ENCODE assay signal across 16 cellular contexts in the genomic region with DNA sequence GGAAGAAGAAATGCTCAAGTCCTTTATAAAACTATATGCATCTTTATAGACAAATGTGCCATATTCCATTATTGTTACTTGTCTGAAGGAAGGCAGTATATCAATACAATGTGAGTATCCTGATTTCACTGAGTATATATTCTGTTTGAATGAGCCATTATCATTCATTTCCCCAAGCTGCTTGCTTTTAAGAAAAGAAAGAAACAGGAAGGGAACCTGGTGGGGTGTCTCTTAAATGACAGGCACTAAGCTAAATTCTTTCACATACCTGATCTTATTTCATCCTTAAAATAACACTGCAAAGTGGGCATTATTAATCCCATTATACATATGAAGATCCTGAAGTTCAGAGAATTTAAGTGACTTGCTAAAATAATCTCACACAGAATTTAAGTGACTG.
DNase-seq lines count a peak whose midpoint lies in the region; ATAC-seq and TF ChIP-seq lines count a peak whose summit lies in the region.
"Had no signal": no experiment of that assay in that cellular context is flagged by ENCODE, and none has a peak within 500 bp of the region (broad histone marks: within the 10 kb centered on the region; RNA-seq: fewer than 3 reads in every experiment).

No MANE protein-coding gene starts in this region.

- H4K5ac ChIP-seq in H9 (ENCODE audit: insufficient read length, low read depth, low read length) (no peak overlapping the region), mesendoderm (ENCODE audit: low read length) (no peak overlapping the region)

- H3K4me1 Mint-ChIP-seq in H9 (peaks cover 45 to 49% of the 10 kb centered on the region in 2 experiments), natural killer cell (no peaks in the 10 kb centered on the region)
- H3K4me1 Mint-ChIP-seq: CD4-positive, alpha-beta memory T cell; IgD-negative memory B cell had no signal

- H3K79me2 ChIP-seq in H9 (ENCODE audit: insufficient read depth, low read length) (no peaks in the 10 kb centered on the region), mesendoderm (ENCODE audit: control insufficient read depth, insufficient read depth, low read length) (no peaks in the 10 kb centered on the region)

- no peak overlapping the region for H2AFZ ChIP-seq in H9 (ENCODE audit: low read length)

- H3K27me3 ChIP-seq in H9 (ENCODE audit: insufficient read depth, low read length) (no peaks in the 10 kb centered on the region; the same call in 1 of the 2 replicates), NT2/D1 (ENCODE audit: insufficient read depth, insufficient read length) (no peaks in the 10 kb centered on the region), iPS DF 6.9 (ENCODE audit: control insufficient read depth, insufficient read depth, low read length) (no peaks in the 10 kb centered on the region), mesendoderm (ENCODE audit: insufficient read depth, low read length, poor library complexity) (no peaks in the 10 kb centered on the region)
- H3K27me3 ChIP-seq: BE2C had no signal

- H2AK5ac ChIP-seq in H9 (ENCODE audit: insufficient read length, low read length) (no peak overlapping the region), mesendoderm (ENCODE audit: low read length) (no peak overlapping the region)

- H3K4me1 ChIP-seq in H9 (ENCODE audit: insufficient read depth, low read length) (peaks cover 5% of the 10 kb centered on the region; the same call in 1 of the 2 replicates), NT2/D1 (ENCODE audit: insufficient read depth, insufficient read length) (no peaks in the 10 kb centered on the region), iPS DF 6.9 (ENCODE audit: control insufficient read depth, insufficient read depth, low read length) (peaks cover 2% of the 10 kb centered on the region; the same call in 1 of the 2 replicates), mesendoderm (ENCODE audit: control insufficient read depth, low read depth, low read length) (no peaks in the 10 kb centered on the region)
- H3K4me1 ChIP-seq: BE2C had no signal

- no peak overlapping the region for H2BK120ac ChIP-seq in H9 (ENCODE audit: low read depth, low read length, poor library complexity, severe bottlenecking)
- no peak overlapping the region for H2BK120ac ChIP-seq in mesendoderm (ENCODE audit: low read depth, low read length)

- H3K9ac ChIP-seq in H9 (ENCODE audit: extremely low read depth, insufficient read length, low read length): no peak overlapping the region
- no peak overlapping the region for H3K9ac ChIP-seq in NT2/D1 (ENCODE audit: insufficient read length, low read depth)
- H3K9ac ChIP-seq in mesendoderm (ENCODE audit: low read length): no peak overlapping the region

- H2BK20ac ChIP-seq in H9 (ENCODE audit: low read depth, low read length, poor library complexity, severe bottlenecking): no peak overlapping the region

- H3K27me3 Mint-ChIP-seq in H9 (ENCODE audit: low read depth): peaks cover 1% of the 10 kb centered on the region; the same call in 1 of the 2 replicates
- no peaks in the 10 kb centered on the region for H3K27me3 Mint-ChIP-seq in natural killer cell (ENCODE audit: low read depth in 2 of 2)
- H3K27me3 Mint-ChIP-seq: CD4-positive, alpha-beta memory T cell had no signal

- H3K9me3 Mint-ChIP-seq in H9 (peaks cover 0 to 5% of the 10 kb centered on the region in 2 experiments; a peak in 2 of 5 replicates), natural killer cell (peaks cover 0 to 6% of the 10 kb centered on the region in 2 donors)

- TF ChIP-seq CTCF in H9 (conservative IDR thresholded peaks at IDR 0.05) (no peak), natural killer cell (IDR thresholded peaks at IDR 0.05) (no peak)

- no peak overlapping the region for H3T11ph ChIP-seq in H9 (ENCODE audit: low read length)

- H3K56ac ChIP-seq in H9 (ENCODE audit: insufficient read length, low read depth, low read length) (no peak overlapping the region), mesendoderm (ENCODE audit: low read length) (no peak overlapping the region)

- H3K27ac Mint-ChIP-seq in H9 (peak overlapping the region; percentile 63 to 98 (median 86); a peak in 6 of 7 replicates), natural killer cell (no peak overlapping the region)
- H3K27ac Mint-ChIP-seq: CD4-positive, alpha-beta memory T cell; IgD-negative memory B cell had no signal

- H3K4me3 ChIP-seq in NT2/D1 (ENCODE audit: insufficient read length, low read depth): no peak overlapping the region
- no peak overlapping the region for H3K4me3 ChIP-seq in iPS DF 6.9 (ENCODE audit: low read length)
- H3K4me3 ChIP-seq in mesendoderm (ENCODE audit: low read length): no peak overlapping the region

- H3K23ac ChIP-seq in H9 (ENCODE audit: insufficient read length, low read depth, low read length): no peak overlapping the region
- no peak overlapping the region for H3K23ac ChIP-seq in mesendoderm (ENCODE audit: low read length)

- ATAC-seq in HG03378 (IDR thresholded peaks at IDR 0.05; ENCODE audit: unreplicated experiment) (no peak), natural killer cell (no peak), HG03460 (IDR thresholded peaks at IDR 0.05; ENCODE audit: unreplicated experiment) (no peak)

- H3K18ac ChIP-seq in H9 (ENCODE audit: insufficient read length, low read depth, low read length): no peak overlapping the region
- no peak overlapping the region for H3K18ac ChIP-seq in mesendoderm (ENCODE audit: low read length)

- H2BK5ac ChIP-seq in H9 (ENCODE audit: insufficient read length, low read length) (no peak overlapping the region), mesendoderm (ENCODE audit: low read length) (no peak overlapping the region)

- H2BK15ac ChIP-seq in H9 (ENCODE audit: low read depth, low read length) (no peak overlapping the region), mesendoderm (replicated peaks; ENCODE audit: low read depth) (no peak overlapping the region)

- H3K4me2 ChIP-seq in H9 (ENCODE audit: insufficient read depth, insufficient read length, low read length) (peak overlapping the region; percentile 52), mesendoderm (ENCODE audit: low read length) (no peak overlapping the region)

- H3K79me1 ChIP-seq in H9 (ENCODE audit: insufficient read depth, low read depth, low read length, poor library complexity, severe bottlenecking) (no peaks in the 10 kb centered on the region), mesendoderm (ENCODE audit: low read length) (no peaks in the 10 kb centered on the region)

- no peak overlapping the region for H4K91ac ChIP-seq in H9 (ENCODE audit: insufficient read length, low read depth, low read length)

- no peaks in the 10 kb centered on the region for H3K23me2 ChIP-seq in H9 (ENCODE audit: insufficient read length, low read depth, low read length, poor library complexity, severe bottlenecking)

- H3K4ac ChIP-seq in H9 (ENCODE audit: low read depth, low read length) (no peak overlapping the region), mesendoderm (ENCODE audit: low read depth, low read length) (no peak overlapping the region)

- intact Hi-C loops in natural killer cell (cut with micrococcal nuclease): no loop called here

- H3K9me3 ChIP-seq in H9 (ENCODE audit: control insufficient read depth, low read depth, low read length) (no peaks in the 10 kb centered on the region), NT2/D1 (ENCODE audit: insufficient read depth, low read length) (no peaks in the 10 kb centered on the region), iPS DF 6.9 (ENCODE audit: control insufficient read depth, insufficient read depth, low read length) (no peaks in the 10 kb centered on the region)
- H3K9me3 ChIP-seq: BE2C had no signal

- H3K36me3 Mint-ChIP-seq in H9 (ENCODE audit: insufficient read depth in 1 of 3, low read depth in 3 of 3): peaks cover 4 to 12% (median 8%) of the 10 kb centered on the region in 3 experiments; a peak in 6 of 7 replicates
- no peaks in the 10 kb centered on the region for H3K36me3 Mint-ChIP-seq in natural killer cell
- H3K36me3 Mint-ChIP-seq: CD4-positive, alpha-beta memory T cell; IgD-negative memory B cell had no signal

- H4K8ac ChIP-seq in H9 (replicated peaks; ENCODE audit: insufficient read length, low read depth, low read length) (no peak overlapping the region), mesendoderm (ENCODE audit: low read depth, low read length) (no peak overlapping the region)

- H3K4me3 Mint-ChIP-seq in H9 (peak overlapping the region; percentile 24 to 47; a peak in 1 of 5 replicates), natural killer cell (no peak overlapping the region)
- H3K4me3 Mint-ChIP-seq: CD4-positive, alpha-beta memory T cell; IgD-negative memory B cell had no signal

- no peak overlapping the region for H3K14ac ChIP-seq in H9 (ENCODE audit: insufficient read depth, low read length)

- H3K27ac ChIP-seq in H9 (ENCODE audit: insufficient read length, low read depth, low read length) (peak overlapping the region; percentile 39), iPS DF 6.9 (ENCODE audit: low read length) (no peak overlapping the region), mesendoderm (ENCODE audit: low read depth, low read length) (no peak overlapping the region)
- H3K27ac ChIP-seq: C4-2B had no signal

- DNase-seq in H9 (no peak), NT2/D1 (ENCODE audit: low read depth, low spot score) (peak; percentile 49), iPS DF 6.9 (ENCODE audit: low read depth, low spot score) (peak; percentile 11), mesendoderm (peak; percentile 11), DMS 273 treated with DMSO at 0.1 percent for 48 hours (lab: John Stamatoyannopoulos, UW) (no peak), natural killer cell (no peak)
- DNase-seq: BE2C; CD4-positive, alpha-beta memory T cell; DMS153; DND-41; GDM1; KG1 had no signal

- no peak overlapping the region for H2BK12ac ChIP-seq in H9 (ENCODE audit: insufficient read length, low read depth, low read length)

- H3K36me3 ChIP-seq in NT2/D1 (ENCODE audit: insufficient read depth, insufficient read length, low read length) (no peaks in the 10 kb centered on the region), iPS DF 6.9 (ENCODE audit: control insufficient read depth, insufficient read depth, low read length) (no peaks in the 10 kb centered on the region), mesendoderm (ENCODE audit: control insufficient read depth, insufficient read depth, low read length) (no peaks in the 10 kb centered on the region)
- H3K36me3 ChIP-seq: BE2C had no signal

- H4K20me1 ChIP-seq in H9 (ENCODE audit: control insufficient read depth, insufficient read depth, insufficient read length): no peaks in the 10 kb centered on the region

Comparison
In these comparisons a context has a peak if more than half of its experiments do, and no peak if none do; other contexts are left out.
1. DNase-seq: peak in NT2/D1 (single experiment), iPS DF 6.9 (single experiment) and mesendoderm (single experiment); none in H9 (single experiment), DMS 273 treated with DMSO at 0.1 percent for 48 hours (single experiment) and natural killer cell (single experiment).
2. H3K27ac Mint-ChIP-seq: peak in H9 (3 of 3); none in natural killer cell (0 of 2).